In the genomic region with DNA sequence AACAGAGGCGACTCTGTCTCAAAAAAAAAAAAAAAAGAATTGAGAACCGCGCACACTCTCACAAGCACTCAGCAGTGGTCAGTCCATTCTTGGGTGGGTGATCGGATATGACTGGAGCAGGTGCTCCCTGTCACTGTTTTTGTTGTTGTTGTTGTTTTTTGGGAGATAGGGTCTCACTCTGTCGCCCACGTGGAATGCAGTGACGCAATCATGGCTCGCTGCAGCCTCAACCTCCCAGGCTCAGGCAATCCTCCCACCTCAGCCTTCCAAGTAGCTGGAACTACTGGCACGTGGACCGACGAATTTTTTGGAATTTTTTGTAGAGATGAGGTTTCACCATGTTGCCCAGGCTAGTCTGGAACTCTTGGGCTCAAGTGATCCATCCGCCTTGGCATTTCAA, we compare ENCODE assay signal across 2 cellular contexts.
TF ChIP-seq lines count a peak whose summit lies in the region.

No MANE protein-coding gene starts in this region.

TF ChIP-seq in HepG2, 621 proteins besides CTCF, POLR2A, EP300 and RAD21:
- TF ChIP-seq ZNF124 (CRISPR knock-in tag; IDR thresholded peaks at IDR 0.05) (no peak), CEBPB (IDR thresholded peaks at IDR 0.05; ENCODE audit: borderline replicate concordance, low read depth, low read length) (peak; percentile 41; the same call in 1 of the 2 replicates)

TF ChIP-seq in WTC11, 78 proteins besides CTCF, POLR2A, EP300 and RAD21:
- no peak for TF ChIP-seq RORB (CRISPR knock-in tag; IDR thresholded peaks at IDR 0.05)
- TF ChIP-seq HMGA2 (CRISPR knock-in tag; IDR thresholded peaks at IDR 0.05), result no peak
- no peak for TF ChIP-seq NR3C1 (CRISPR knock-in tag; conservative IDR thresholded peaks at IDR 0.05; ENCODE audit: low read depth)
- TF ChIP-seq, protein P1, sequence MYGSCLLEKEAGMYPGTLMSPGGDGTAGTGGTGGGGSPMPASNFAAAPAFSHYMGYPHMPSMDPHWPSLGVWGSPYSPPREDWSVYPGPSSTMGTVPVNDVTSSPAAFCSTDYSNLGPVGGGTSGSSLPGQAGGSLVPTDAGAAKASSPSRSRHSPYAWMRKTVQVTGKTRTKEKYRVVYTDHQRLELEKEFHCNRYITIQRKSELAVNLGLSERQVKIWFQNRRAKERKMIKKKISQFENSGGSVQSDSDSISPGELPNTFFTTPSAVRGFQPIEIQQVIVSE (CRISPR knock-in tag; IDR thresholded peaks at IDR 0.05; ENCODE audit: borderline replicate concordance), result no peak
- TF ChIP-seq FOXJ3 (CRISPR knock-in tag; IDR thresholded peaks at IDR 0.05; ENCODE audit: borderline replicate concordance), result no peak
- TF ChIP-seq, protein P2, sequence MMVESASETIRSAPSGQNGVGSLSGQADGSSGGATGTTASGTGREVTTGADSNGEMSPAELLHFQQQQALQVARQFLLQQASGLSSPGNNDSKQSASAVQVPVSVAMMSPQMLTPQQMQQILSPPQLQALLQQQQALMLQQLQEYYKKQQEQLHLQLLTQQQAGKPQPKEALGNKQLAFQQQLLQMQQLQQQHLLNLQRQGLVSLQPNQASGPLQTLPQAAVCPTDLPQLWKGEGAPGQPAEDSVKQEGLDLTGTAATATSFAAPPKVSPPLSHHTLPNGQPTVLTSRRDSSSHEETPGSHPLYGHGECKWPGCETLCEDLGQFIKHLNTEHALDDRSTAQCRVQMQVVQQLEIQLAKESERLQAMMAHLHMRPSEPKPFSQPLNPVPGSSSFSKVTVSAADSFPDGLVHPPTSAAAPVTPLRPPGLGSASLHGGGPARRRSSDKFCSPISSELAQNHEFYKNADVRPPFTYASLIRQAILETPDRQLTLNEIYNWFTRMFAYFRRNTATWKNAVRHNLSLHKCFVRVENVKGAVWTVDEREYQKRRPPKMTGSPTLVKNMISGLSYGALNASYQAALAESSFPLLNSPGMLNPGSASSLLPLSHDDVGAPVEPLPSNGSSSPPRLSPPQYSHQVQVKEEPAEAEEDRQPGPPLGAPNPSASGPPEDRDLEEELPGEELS (CRISPR knock-in tag; IDR thresholded peaks at IDR 0.05), result no peak
- no peak for TF ChIP-seq ZNF121 (CRISPR knock-in tag; IDR thresholded peaks at IDR 0.05)
- TF ChIP-seq, protein P3, sequence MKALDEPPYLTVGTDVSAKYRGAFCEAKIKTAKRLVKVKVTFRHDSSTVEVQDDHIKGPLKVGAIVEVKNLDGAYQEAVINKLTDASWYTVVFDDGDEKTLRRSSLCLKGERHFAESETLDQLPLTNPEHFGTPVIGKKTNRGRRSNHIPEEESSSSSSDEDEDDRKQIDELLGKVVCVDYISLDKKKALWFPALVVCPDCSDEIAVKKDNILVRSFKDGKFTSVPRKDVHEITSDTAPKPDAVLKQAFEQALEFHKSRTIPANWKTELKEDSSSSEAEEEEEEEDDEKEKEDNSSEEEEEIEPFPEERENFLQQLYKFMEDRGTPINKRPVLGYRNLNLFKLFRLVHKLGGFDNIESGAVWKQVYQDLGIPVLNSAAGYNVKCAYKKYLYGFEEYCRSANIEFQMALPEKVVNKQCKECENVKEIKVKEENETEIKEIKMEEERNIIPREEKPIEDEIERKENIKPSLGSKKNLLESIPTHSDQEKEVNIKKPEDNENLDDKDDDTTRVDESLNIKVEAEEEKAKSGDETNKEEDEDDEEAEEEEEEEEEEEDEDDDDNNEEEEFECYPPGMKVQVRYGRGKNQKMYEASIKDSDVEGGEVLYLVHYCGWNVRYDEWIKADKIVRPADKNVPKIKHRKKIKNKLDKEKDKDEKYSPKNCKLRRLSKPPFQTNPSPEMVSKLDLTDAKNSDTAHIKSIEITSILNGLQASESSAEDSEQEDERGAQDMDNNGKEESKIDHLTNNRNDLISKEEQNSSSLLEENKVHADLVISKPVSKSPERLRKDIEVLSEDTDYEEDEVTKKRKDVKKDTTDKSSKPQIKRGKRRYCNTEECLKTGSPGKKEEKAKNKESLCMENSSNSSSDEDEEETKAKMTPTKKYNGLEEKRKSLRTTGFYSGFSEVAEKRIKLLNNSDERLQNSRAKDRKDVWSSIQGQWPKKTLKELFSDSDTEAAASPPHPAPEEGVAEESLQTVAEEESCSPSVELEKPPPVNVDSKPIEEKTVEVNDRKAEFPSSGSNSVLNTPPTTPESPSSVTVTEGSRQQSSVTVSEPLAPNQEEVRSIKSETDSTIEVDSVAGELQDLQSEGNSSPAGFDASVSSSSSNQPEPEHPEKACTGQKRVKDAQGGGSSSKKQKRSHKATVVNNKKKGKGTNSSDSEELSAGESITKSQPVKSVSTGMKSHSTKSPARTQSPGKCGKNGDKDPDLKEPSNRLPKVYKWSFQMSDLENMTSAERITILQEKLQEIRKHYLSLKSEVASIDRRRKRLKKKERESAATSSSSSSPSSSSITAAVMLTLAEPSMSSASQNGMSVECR (CRISPR knock-in tag; IDR thresholded peaks at IDR 0.05; ENCODE audit: borderline replicate concordance), result no peak
- no peak for TF ChIP-seq ATF1 (CRISPR knock-in tag; IDR thresholded peaks at IDR 0.05)
- TF ChIP-seq MYBL2 (CRISPR knock-in tag; IDR thresholded peaks at IDR 0.05), result no peak
- TF ChIP-seq, protein P4, sequence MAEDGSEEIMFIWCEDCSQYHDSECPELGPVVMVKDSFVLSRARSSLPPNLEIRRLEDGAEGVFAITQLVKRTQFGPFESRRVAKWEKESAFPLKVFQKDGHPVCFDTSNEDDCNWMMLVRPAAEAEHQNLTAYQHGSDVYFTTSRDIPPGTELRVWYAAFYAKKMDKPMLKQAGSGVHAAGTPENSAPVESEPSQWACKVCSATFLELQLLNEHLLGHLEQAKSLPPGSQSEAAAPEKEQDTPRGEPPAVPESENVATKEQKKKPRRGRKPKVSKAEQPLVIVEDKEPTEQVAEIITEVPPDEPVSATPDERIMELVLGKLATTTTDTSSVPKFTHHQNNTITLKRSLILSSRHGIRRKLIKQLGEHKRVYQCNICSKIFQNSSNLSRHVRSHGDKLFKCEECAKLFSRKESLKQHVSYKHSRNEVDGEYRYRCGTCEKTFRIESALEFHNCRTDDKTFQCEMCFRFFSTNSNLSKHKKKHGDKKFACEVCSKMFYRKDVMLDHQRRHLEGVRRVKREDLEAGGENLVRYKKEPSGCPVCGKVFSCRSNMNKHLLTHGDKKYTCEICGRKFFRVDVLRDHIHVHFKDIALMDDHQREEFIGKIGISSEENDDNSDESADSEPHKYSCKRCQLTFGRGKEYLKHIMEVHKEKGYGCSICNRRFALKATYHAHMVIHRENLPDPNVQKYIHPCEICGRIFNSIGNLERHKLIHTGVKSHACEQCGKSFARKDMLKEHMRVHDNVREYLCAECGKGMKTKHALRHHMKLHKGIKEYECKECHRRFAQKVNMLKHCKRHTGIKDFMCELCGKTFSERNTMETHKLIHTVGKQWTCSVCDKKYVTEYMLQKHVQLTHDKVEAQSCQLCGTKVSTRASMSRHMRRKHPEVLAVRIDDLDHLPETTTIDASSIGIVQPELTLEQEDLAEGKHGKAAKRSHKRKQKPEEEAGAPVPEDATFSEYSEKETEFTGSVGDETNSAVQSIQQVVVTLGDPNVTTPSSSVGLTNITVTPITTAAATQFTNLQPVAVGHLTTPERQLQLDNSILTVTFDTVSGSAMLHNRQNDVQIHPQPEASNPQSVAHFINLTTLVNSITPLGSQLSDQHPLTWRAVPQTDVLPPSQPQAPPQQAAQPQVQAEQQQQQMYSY (CRISPR knock-in tag; IDR thresholded peaks at IDR 0.05), result no peak
- no peak for TF ChIP-seq PRRX2 (CRISPR knock-in tag; IDR thresholded peaks at IDR 0.05)
- no peak for TF ChIP-seq ZNF263 (CRISPR knock-in tag; IDR thresholded peaks at IDR 0.05; ENCODE audit: low read depth)
- TF ChIP-seq ELF4 (CRISPR knock-in tag; IDR thresholded peaks at IDR 0.05; ENCODE audit: low read depth), result no peak
- TF ChIP-seq NR2C2 (CRISPR knock-in tag; IDR thresholded peaks at IDR 0.05), result no peak
